Comparison of ENCODE assay signal across 20 cellular contexts in genomic region chr19:49243129-49243528, GRCh38.
DNase-seq lines count a peak whose midpoint lies in the region; ATAC-seq and TF ChIP-seq lines count a peak whose summit lies in the region.
"Had no signal": no experiment of that assay in that cellular context is flagged by ENCODE, and none has a peak within 500 bp of the region (broad histone marks: within the 10 kb centered on the region; RNA-seq: fewer than 3 reads in every experiment).

No MANE protein-coding gene starts in this region.

- peaks cover 4% of the 10 kb centered on the region; the same call in 1 of the 2 replicates for H3K4me1 Mint-ChIP-seq in WTC11
- H3K4me1 Mint-ChIP-seq: CD4-positive, CD25-positive, alpha-beta regulatory T cell had no signal

- peak overlapping the region; percentile 14; the same call in 1 of the 2 replicates for H3K4me2 ChIP-seq in BLaER1
- no peak overlapping the region for H3K4me2 ChIP-seq in neuronal stem cell (ENCODE audit: insufficient read depth, low read length, poor library complexity, severe bottlenecking)

- H2BK12ac ChIP-seq in neuronal stem cell (ENCODE audit: low read length) = no peak overlapping the region

- H3K4me3 Mint-ChIP-seq in WTC11 = no peak overlapping the region
- H3K4me3 Mint-ChIP-seq: CD4-positive, CD25-positive, alpha-beta regulatory T cell; CD8-positive, alpha-beta T cell; H9 had no signal

- no peak overlapping the region for H2BK15ac ChIP-seq in neuronal stem cell (ENCODE audit: low read length)

- H3K9me3 ChIP-seq in BLaER1 (no peaks in the 10 kb centered on the region), neuronal stem cell (replicated peaks in 1 of 2; ENCODE audit: control insufficient read depth in 2 of 2, insufficient read depth in 1 of 2, low read depth in 1 of 2, low read length in 2 of 2) (no peaks in the 10 kb centered on the region)
- H3K9me3 ChIP-seq: Caco-2 had no signal

- no peaks in the 10 kb centered on the region for H3K9me3 Mint-ChIP-seq in WTC11
- H3K9me3 Mint-ChIP-seq: CD4-positive, CD25-positive, alpha-beta regulatory T cell; CD8-positive, alpha-beta T cell; H9 had no signal

- H2BK120ac ChIP-seq in neuronal stem cell (ENCODE audit: low read depth, low read length) = no peak overlapping the region

- TF ChIP-seq CTCF in WTC11 (IDR thresholded peaks at IDR 0.05) (no peak), dorsolateral prefrontal cortex (IDR thresholded peaks at IDR 0.05 in 54 of 56, conservative IDR thresholded peaks at IDR 0.05 in 2 of 56; ENCODE audit: low read depth in 1 of 56, partially characterized antibody in 56 of 56) (no peak)

- no peak overlapping the region for H2AK5ac ChIP-seq in neuronal stem cell (ENCODE audit: low read depth, low read length)

- no peak overlapping the region for H2BK5ac ChIP-seq in neuronal stem cell (ENCODE audit: low read length)

- intact Hi-C loops in dorsolateral prefrontal cortex (cut with DNase I) (no loop called here), Right ventricle myocardium superior (cut with DNase I) (no loop called here)

- no peaks in the 10 kb centered on the region for H4K20me1 ChIP-seq in BLaER1

- CTCF ChIA-PET in WTC11 (lab: Charles Lee) = interaction anchor here (1.0 to 1.9 kb wide), 2 partner anchors 84 to 85 kb away, joined by 3 to 4 read pairs; no protein-coding TSS in a partner anchor

- POLR2A ChIA-PET in WTC11 (lab: Charles Lee) = no interaction called here

- peak overlapping the region; percentile 29 for H2AFZ ChIP-seq in neuronal stem cell (ENCODE audit: low read length)

- H3K14ac ChIP-seq in neuronal stem cell (ENCODE audit: low read length) = no peak overlapping the region

- no peak overlapping the region for H4K8ac ChIP-seq in neuronal stem cell (ENCODE audit: low read depth, low read length)

- no peak overlapping the region for H3K4me3 ChIP-seq in BLaER1
- no peak overlapping the region for H3K4me3 ChIP-seq in neuronal stem cell (ENCODE audit: low read length in 2 of 2)
- H3K4me3 ChIP-seq in dorsolateral prefrontal cortex = no peak overlapping the region
- H3K4me3 ChIP-seq: GM12878 had no signal

- DNase-seq in WTC11 (ENCODE audit: low spot score) (no peak), left kidney (ENCODE audit: low read depth, low spot score) (peak; percentile 24), neuronal stem cell (ENCODE audit: low spot score) (no peak), HUDEP-2 (lab: John Stamatoyannopoulos, UW; ENCODE audit: unreplicated experiment in 76 of 76) (no peak), dorsolateral prefrontal cortex (no peak), Right ventricle myocardium superior (no peak)
- DNase-seq in activated CD4-positive, alpha-beta T cell treated with anti-CD3 and anti-CD28 coated beads for 48 hours = no peak
- DNase-seq: 8988T; Caco-2; CD4-positive, CD25-positive, alpha-beta regulatory T cell; DMS 273 treated with DMSO at 0.1 percent for 48 hours; DMS79; EL; GDM1; H9 had no signal

- H3K18ac ChIP-seq in neuronal stem cell (ENCODE audit: low read length) = no peak overlapping the region

- no peaks in the 10 kb centered on the region for H3K79me1 ChIP-seq in neuronal stem cell (ENCODE audit: low read depth, low read length)

- no peaks in the 10 kb centered on the region for H3K36me3 Mint-ChIP-seq in WTC11
- H3K36me3 Mint-ChIP-seq: CD4-positive, CD25-positive, alpha-beta regulatory T cell; CD8-positive, alpha-beta T cell had no signal

- H3K4me1 ChIP-seq in BLaER1 (peaks cover 7% of the 10 kb centered on the region), neuronal stem cell (ENCODE audit: control insufficient read depth in 2 of 2, insufficient read depth in 1 of 2, low read depth in 1 of 2, low read length in 2 of 2) (no peaks in the 10 kb centered on the region)
- H3K4me1 ChIP-seq: Caco-2 had no signal

- H3K27ac ChIP-seq in BLaER1 = no peak overlapping the region
- H3K27ac ChIP-seq in neuronal stem cell (replicated peaks; ENCODE audit: low read length) = no peak overlapping the region
- no peak overlapping the region for H3K27ac ChIP-seq in dorsolateral prefrontal cortex
- H3K27ac ChIP-seq: C4-2B had no signal

- no peak overlapping the region for H3K27ac Mint-ChIP-seq in WTC11
- H3K27ac Mint-ChIP-seq: CD4-positive, CD25-positive, alpha-beta regulatory T cell; CD8-positive, alpha-beta T cell had no signal

- H3K27me3 ChIP-seq in BLaER1 = no peaks in the 10 kb centered on the region
- no peaks in the 10 kb centered on the region for H3K27me3 ChIP-seq in neuronal stem cell (ENCODE audit: control insufficient read depth in 3 of 3, insufficient read depth in 3 of 3, low read depth in 1 of 3, low read length in 3 of 3)
- H3K27me3 ChIP-seq in dorsolateral prefrontal cortex = no peaks in the 10 kb centered on the region

- WGBS in neuronal stem cell (ENCODE audit: extremely low coverage in 2 of 2, insufficient read length in 2 of 2, insufficient replicate concordance in 1 of 2), 2 donors = no CpG with 5 or more reads among the region's 6 CpGs

- H3K36me3 ChIP-seq in BLaER1 (no peaks in the 10 kb centered on the region), neuronal stem cell (replicated peaks in 1 of 2; ENCODE audit: control insufficient read depth in 2 of 2, insufficient read depth in 2 of 2, low read length in 2 of 2) (no peaks in the 10 kb centered on the region)

- H3K27me3 Mint-ChIP-seq in WTC11 (ENCODE audit: low read depth) = peaks cover 5% of the 10 kb centered on the region

- no peak overlapping the region for H3K4ac ChIP-seq in neuronal stem cell (ENCODE audit: low read length)

- no peak overlapping the region for H4K91ac ChIP-seq in neuronal stem cell (ENCODE audit: low read depth, low read length, poor library complexity)

- no peak overlapping the region for H3K23ac ChIP-seq in neuronal stem cell (ENCODE audit: low read depth, low read length, poor library complexity)

- ATAC-seq in WTC11 (peak; percentile 68), Right ventricle myocardium superior (ENCODE audit: poor library complexity) (no peak)
- ATAC-seq: CD8-positive, alpha-beta T cell; GM12878; HCT116 had no signal

- no peak overlapping the region for H3K9ac ChIP-seq in BLaER1
- H3K9ac ChIP-seq in neuronal stem cell (ENCODE audit: low read depth, low read length, poor library complexity) = no peak overlapping the region

TF ChIP-seq in WTC11, 78 proteins besides CTCF, POLR2A, EP300 and RAD21 (continues in another document):
- TF ChIP-seq SMAD3 (CRISPR knock-in tag; IDR thresholded peaks at IDR 0.05; ENCODE audit: borderline replicate concordance) (no peak), ZBTB43 (CRISPR knock-in tag; IDR thresholded peaks at IDR 0.05) (no peak), ZNF263 (CRISPR knock-in tag; IDR thresholded peaks at IDR 0.05; ENCODE audit: low read depth) (no peak), ZNF138 (CRISPR knock-in tag; conservative IDR thresholded peaks at IDR 0.05) (no peak), PRRX2 (CRISPR knock-in tag; IDR thresholded peaks at IDR 0.05) (no peak), GABPB1 (CRISPR knock-in tag; IDR thresholded peaks at IDR 0.05) (no peak), ELF4 (CRISPR knock-in tag; IDR thresholded peaks at IDR 0.05; ENCODE audit: low read depth) (no peak), FOXP4 (CRISPR knock-in tag; IDR thresholded peaks at IDR 0.05) (no peak), E2F1 (CRISPR knock-in tag; IDR thresholded peaks at IDR 0.05) (no peak), HMGXB4 (CRISPR knock-in tag; IDR thresholded peaks at IDR 0.05) (no peak)
